Comparison of ENCODE assay signal across 10 cellular contexts in genomic region chr5:145855842-145856267, GRCh38. TPM values are rescaled to one million over a fixed set of nuclear protein-coding genes. Genes with fewer than 3 reads are reported as not detected.
DNase-seq lines count a peak whose midpoint lies in the region; ATAC-seq, FAIRE-seq and TF ChIP-seq lines count a peak whose summit lies in the region.
"Had no signal": no experiment of that assay in that cellular context is flagged by ENCODE, and none has a peak within 500 bp of the region (broad histone marks: within the 10 kb centered on the region; RNA-seq: fewer than 3 reads in every experiment).

No MANE protein-coding gene starts in this region.

- H2AFZ ChIP-seq in H1 (ENCODE audit: low read length) = peak overlapping the region; percentile 93

- no peak overlapping the region for H4K91ac ChIP-seq in H1 (replicated peaks; ENCODE audit: insufficient read length, low read length)

- H3K36me3 ChIP-seq in H1 (ENCODE audit: control insufficient read depth in 2 of 4, insufficient read depth in 4 of 4, low read length in 3 of 4) (no peaks in the 10 kb centered on the region), mesendoderm (ENCODE audit: control insufficient read depth, insufficient read depth, low read length) (no peaks in the 10 kb centered on the region), tibial artery (no peaks in the 10 kb centered on the region)

- TF ChIP-seq CTCF in H1 (IDR thresholded peaks at IDR 0.05; ENCODE audit: control extremely low read depth in 1 of 3, insufficient read depth in 1 of 3, low read depth in 1 of 3, low read length in 3 of 3) (no peak), tibial artery (IDR thresholded peaks at IDR 0.05) (no peak)

- intact Hi-C loops in tibial artery (cut with DNase I; ENCODE audit: low total_unique reads) = no loop called here

- TF ChIP-seq POLR2A in H1 (IDR thresholded peaks at IDR 0.05; ENCODE audit: control extremely low read depth in 1 of 2, low read depth in 2 of 2, low read length in 2 of 2) = no peak

- no peaks in the 10 kb centered on the region for H4K20me1 ChIP-seq in H1 (replicated peaks in 1 of 2; ENCODE audit: control insufficient read depth in 1 of 2, insufficient read depth in 2 of 2, low read length in 2 of 2)

- H3K23me2 ChIP-seq in H1 (ENCODE audit: low read depth, low read length) = peaks cover 2% of the 10 kb centered on the region; the same call in 1 of the 2 replicates

- H3K56ac ChIP-seq in H1 (replicated peaks; ENCODE audit: insufficient read length, low read depth, low read length) (no peak overlapping the region), mesendoderm (ENCODE audit: low read length) (peak overlapping the region; percentile 82)

- no peak for FAIRE-seq in H1 (lab: Jason Lieb, UNC)

- CTCF ChIA-PET in H1 (lab: Charles Lee; ENCODE audit: partially characterized antibody) = interaction anchor here (0.6 to 3.4 kb wide), 11 partner anchors 21 to 216 kb away, joined by 3 to 23 read pairs (median 3); partner anchors contain the start of gene PRELID2

- H2BK5ac ChIP-seq in H1 (ENCODE audit: low read depth, low read length) (peak overlapping the region; percentile 55; the same call in 1 of the 2 replicates), mesendoderm (ENCODE audit: low read length) (no peak overlapping the region)

- H3K18ac ChIP-seq in H1 (ENCODE audit: extremely low read depth, low read length) = peak overlapping the region; percentile 9
- H3K18ac ChIP-seq in mesendoderm (ENCODE audit: low read length) = peak overlapping the region; percentile 45

- H3K4me2 ChIP-seq in H1 (ENCODE audit: insufficient read depth in 1 of 2, low read depth in 2 of 2, low read length in 2 of 2) (peak overlapping the region; percentile 80 to 89), mesendoderm (ENCODE audit: low read length) (peak overlapping the region; percentile 17)

- peak overlapping the region in 2 of 4 experiments; percentile 16 to 48; a peak in 2 of 7 replicates for H3K9ac ChIP-seq in H1 (replicated peaks in 1 of 4; ENCODE audit: extremely low read depth in 1 of 4, low read depth in 3 of 4, low read length in 3 of 4)
- H3K9ac ChIP-seq in mesendoderm (ENCODE audit: low read length) = peak overlapping the region; percentile 44

- peak overlapping the region; percentile 21; the same call in 1 of the 2 replicates for H3K27ac ChIP-seq in H1 (ENCODE audit: low read depth, low read length)
- H3K27ac ChIP-seq in mesendoderm (ENCODE audit: low read depth, low read length) = peak overlapping the region; percentile 37
- H3K27ac ChIP-seq in tibial artery = peak overlapping the region; percentile 54 to 56
- H3K27ac ChIP-seq: 22Rv1 had no signal

- no peak overlapping the region for H3K23ac ChIP-seq in H1 (ENCODE audit: insufficient read length)
- no peak overlapping the region for H3K23ac ChIP-seq in mesendoderm (ENCODE audit: low read length)

- no peak overlapping the region for H2BK120ac ChIP-seq in H1 (replicated peaks; ENCODE audit: low read depth, low read length)
- peak overlapping the region; percentile 39 for H2BK120ac ChIP-seq in mesendoderm (ENCODE audit: low read depth, low read length)

- no peak for TF ChIP-seq EP300 in H1 (IDR thresholded peaks at IDR 0.05; ENCODE audit: borderline replicate concordance in 1 of 2, low read depth in 2 of 2, low read length in 2 of 2)

- no peak overlapping the region for H3K14ac ChIP-seq in H1 (ENCODE audit: insufficient read length)

- no peaks in the 10 kb centered on the region for H3K79me2 ChIP-seq in H1 (ENCODE audit: control insufficient read depth in 1 of 2, insufficient read depth in 2 of 2, low read length in 2 of 2)
- no peaks in the 10 kb centered on the region for H3K79me2 ChIP-seq in mesendoderm (ENCODE audit: control insufficient read depth, insufficient read depth, low read length)

- H2BK15ac ChIP-seq in H1 (ENCODE audit: low read length) (peak overlapping the region; percentile 61; the same call in 1 of the 2 replicates), mesendoderm (replicated peaks; ENCODE audit: low read depth) (no peak overlapping the region)

- DNase-seq in DMS153 (lab: John Stamatoyannopoulos, UW) (peak; percentile 25), DMS153 treated with DMSO at 0.1 percent for 48 hours (lab: John Stamatoyannopoulos, UW; ENCODE audit: unreplicated experiment) (no peak), H1 (ENCODE audit: low read depth in 1 of 2, low spot score in 2 of 2) (no peak), mesendoderm (no peak), tibial artery (no peak), GM19238 (ENCODE audit: insufficient read length, low spot score) (no peak)
- no peak for DNase-seq in activated CD4-positive, alpha-beta T cell treated with anti-CD3 and anti-CD28 coated beads, Interleukin-2, amount 50 U/mL, for 48 hours

- H3K79me1 ChIP-seq in H1 (ENCODE audit: low read depth, low read length) (no peaks in the 10 kb centered on the region), mesendoderm (ENCODE audit: low read length) (no peaks in the 10 kb centered on the region)

- POLR2A ChIA-PET in H1 (lab: Charles Lee; ENCODE audit: partially characterized antibody) = interaction anchor here (1.7 kb wide), 1 partner anchor 11 kb away, joined by 11 read pairs; no protein-coding TSS in a partner anchor

- H3K9me3 ChIP-seq in H1 (ENCODE audit: insufficient read depth in 2 of 2, low read depth in 1 of 2, low read length in 1 of 2) (no peaks in the 10 kb centered on the region), tibial artery (no peaks in the 10 kb centered on the region)

- H3K4ac ChIP-seq in H1 (replicated peaks; ENCODE audit: insufficient read length, low read depth, low read length) (no peak overlapping the region), mesendoderm (ENCODE audit: low read depth, low read length) (peak overlapping the region; percentile 10)

- H3K27me3 ChIP-seq in H1 (replicated peaks in 1 of 4; ENCODE audit: control insufficient read depth in 3 of 4, extremely low read depth in 1 of 4, insufficient read depth in 3 of 4, low read length in 3 of 4) = no peaks in the 10 kb centered on the region
- H3K27me3 ChIP-seq in mesendoderm (ENCODE audit: insufficient read depth, low read length, poor library complexity) = no peaks in the 10 kb centered on the region
- H3K27me3 ChIP-seq in tibial artery = no peaks in the 10 kb centered on the region

- no peak overlapping the region for H2BK12ac ChIP-seq in H1 (ENCODE audit: low read depth, low read length)

- TF ChIP-seq RAD21 in H1 (IDR thresholded peaks at IDR 0.05 in 1 of 2, conservative IDR thresholded peaks at IDR 0.05 in 1 of 2; ENCODE audit: low read depth in 2 of 2, low read length in 2 of 2) = no peak

- ATAC-seq in GM18498 (IDR thresholded peaks at IDR 0.05; ENCODE audit: unreplicated experiment) = no peak

- H3K4me3 ChIP-seq in H1 (ENCODE audit: extremely low read depth in 1 of 4, insufficient read depth in 2 of 4, low read depth in 3 of 4, low read length in 4 of 4) (peak overlapping the region; percentile 48 to 59 (median 56); a peak in 7 of 8 replicates), mesendoderm (ENCODE audit: low read length) (no peak overlapping the region), tibial artery (peak overlapping the region; percentile 48 to 52)

- H3K4me1 ChIP-seq in H1 (replicated peaks in 1 of 4; ENCODE audit: control insufficient read depth in 3 of 4, insufficient read depth in 4 of 4, low read length in 3 of 4) = peaks cover 3 to 5% (median 3%) of the 10 kb centered on the region in 4 experiments; a peak in 5 of 7 replicates
- H3K4me1 ChIP-seq in mesendoderm (ENCODE audit: control insufficient read depth, low read depth, low read length) = peaks cover 7% of the 10 kb centered on the region
- peaks cover 0 to 13% (median 4%) of the 10 kb centered on the region in 4 donors for H3K4me1 ChIP-seq in tibial artery

- H4K5ac ChIP-seq in H1 (ENCODE audit: insufficient read length, low read depth, low read length) (no peak overlapping the region), mesendoderm (ENCODE audit: low read length) (peak overlapping the region; percentile 11)

- H4K8ac ChIP-seq in H1 (ENCODE audit: extremely low read depth, insufficient read depth, low read length) = no peak overlapping the region
- no peak overlapping the region for H4K8ac ChIP-seq in mesendoderm (ENCODE audit: low read depth, low read length)

- H2BK20ac ChIP-seq in H1 (ENCODE audit: low read length) = no peak overlapping the region

- H2AK5ac ChIP-seq in H1 (ENCODE audit: low read depth, low read length) (no peak overlapping the region), mesendoderm (ENCODE audit: low read length) (no peak overlapping the region)

- WGBS in H1 (ENCODE audit: extremely low coverage in 1 of 2, insufficient coverage in 1 of 2, insufficient read length in 1 of 2, insufficient replicate concordance in 2 of 2, low coverage in 1 of 2, low lambda C conversion rate in 2 of 2, missing lambda C conversion rate in 1 of 2), 2 experiments = 69% methylated on average over 4 of the region's 4 CpGs; no CpG with 5 or more reads in 1 of the 2 experiments
- WGBS in mesendoderm (ENCODE audit: extremely low coverage, insufficient coverage, low lambda C conversion rate) = no CpG with 5 or more reads among the region's 4 CpGs

TF ChIP-seq in H1, 55 proteins besides CTCF, POLR2A, EP300 and RAD21:
- no peak for TF ChIP-seq SP4 (IDR thresholded peaks at IDR 0.05; ENCODE audit: low read length)
- TF ChIP-seq KDM4A (IDR thresholded peaks at IDR 0.05; ENCODE audit: low read depth, low read length, severe bottlenecking) = peak; percentile 4

RNA-seq across cellular contexts. Expression of gene GRXCR2, which starts 17.0 kb away (rescaled TPM):
- total RNA-seq in H1 (2021; fragmentation: NEBNext Ultra II Directional; extraction: Animal tissue kit (Norgen Biotek cat#: 25700)) = not detected in 2 replicates
- polyA plus RNA-seq in H1 (2011; rRNA removed) = not detected in 2 replicates
- polyA plus RNA-seq in H1 (2011; cell fraction: cytosol; rRNA removed) = not detected
- not detected for polyA plus RNA-seq in H1 (2011; cell fraction: nucleus; rRNA removed)
- polyA plus RNA-seq in H1 (2012, experiment 1 of 2) = not detected in 4 replicates
- not detected for polyA plus RNA-seq in H1 (2012, experiment 2 of 2)
- not detected for polyA plus RNA-seq in H1 (2013, experiment 1 of 2)
- polyA plus RNA-seq in H1 (2013, experiment 2 of 2) = not detected
- polyA minus RNA-seq in H1 (2011; rRNA and poly(A)+ RNA removed) = not detected in 2 replicates
- polyA minus RNA-seq in H1 (2011; cell fraction: cytosol; rRNA and poly(A)+ RNA removed) = not detected
- polyA minus RNA-seq in H1 (2011; cell fraction: nucleus; rRNA and poly(A)+ RNA removed) = not detected
- 0.01 TPM for polyA plus RNA-seq in mesendoderm (2013, experiment 1 of 2)
- not detected for polyA plus RNA-seq in mesendoderm (2013, experiment 2 of 2)
- total RNA-seq: HT1080 had no signal

RNA-seq across cellular contexts. Expression of gene PRELID2, which starts 20.7 kb away (rescaled TPM):
- total RNA-seq in H1 (2021; fragmentation: NEBNext Ultra II Directional; extraction: Animal tissue kit (Norgen Biotek cat#: 25700)) = 7.5 and 7.8 TPM in 2 replicates
- polyA plus RNA-seq in H1 (2011; rRNA removed) = 2.1 and 2.2 TPM in 2 replicates
- polyA plus RNA-seq in H1 (2011; cell fraction: cytosol; rRNA removed) = 4.0 TPM
- polyA plus RNA-seq in H1 (2011; cell fraction: nucleus; rRNA removed) = 5.9 TPM
- 3.6 to 6.1 TPM (median 4.7 TPM) in 4 replicates for polyA plus RNA-seq in H1 (2012, experiment 1 of 2)
- 1.1 TPM for polyA plus RNA-seq in H1 (2012, experiment 2 of 2)
- polyA plus RNA-seq in H1 (2013, experiment 1 of 2) = 7.0 TPM
- polyA plus RNA-seq in H1 (2013, experiment 2 of 2) = 6.1 TPM
- 16.3 and 17.9 TPM in 2 replicates for polyA minus RNA-seq in H1 (2011; rRNA and poly(A)+ RNA removed)
- polyA minus RNA-seq in H1 (2011; cell fraction: cytosol; rRNA and poly(A)+ RNA removed) = 9.2 TPM
- 65.6 TPM for polyA minus RNA-seq in H1 (2011; cell fraction: nucleus; rRNA and poly(A)+ RNA removed)
- polyA plus RNA-seq in mesendoderm (2013, experiment 1 of 2) = 4.7 TPM
- polyA plus RNA-seq in mesendoderm (2013, experiment 2 of 2) = 4.5 TPM
